In the genomic region with DNA sequence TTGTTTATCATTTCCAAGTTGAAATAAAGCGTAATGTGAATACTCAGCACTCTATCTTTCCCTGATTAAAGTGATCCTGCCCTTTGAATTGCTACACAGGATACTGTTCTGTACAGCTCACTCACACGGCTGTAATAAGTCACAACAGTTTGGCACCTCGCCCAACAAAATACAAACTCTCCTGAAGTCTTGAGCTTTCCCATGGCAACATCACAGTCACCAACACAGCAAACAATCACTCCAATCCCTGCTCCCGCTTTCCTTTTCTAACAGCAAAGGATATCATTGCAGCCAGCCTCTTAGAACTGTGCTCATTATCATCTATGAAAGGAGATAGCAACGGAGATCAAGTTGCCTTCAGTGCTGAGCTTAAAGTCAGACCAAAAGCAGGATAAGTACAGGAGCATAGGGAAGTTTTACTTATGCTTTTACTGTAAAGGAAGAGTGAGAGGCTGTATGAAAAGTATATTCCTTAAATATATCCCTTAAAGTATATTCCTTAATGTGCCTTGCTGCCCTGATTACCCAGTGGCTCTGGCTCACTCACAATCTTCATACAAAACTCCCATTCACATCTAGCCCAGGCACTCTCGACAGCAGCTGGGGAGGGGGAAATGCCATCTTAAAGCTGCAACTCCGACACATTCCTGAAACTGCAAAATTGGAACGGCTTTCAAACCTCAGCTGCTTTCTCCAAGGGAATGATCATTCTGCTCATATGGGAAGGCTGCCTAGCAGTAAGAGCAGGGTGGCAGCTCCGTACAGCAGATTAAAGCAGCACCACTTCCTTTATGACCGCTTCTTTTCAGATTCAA, we compare ENCODE assay signal across 8 cellular contexts. TPM values are rescaled to one million over a fixed set of nuclear protein-coding genes. Genes with fewer than 3 reads are reported as not detected.
DNase-seq lines count a peak whose midpoint lies in the region; ATAC-seq and TF ChIP-seq lines count a peak whose summit lies in the region.

No MANE protein-coding gene starts in this region.

- POLR2A ChIA-PET in CD8-positive, alpha-beta T cell (lab: Charles Lee), result interaction anchor here (0.6 to 1.9 kb wide), 5 partner anchors 21 to 301 kb away, joined by 3 to 6 read pairs (median 4); a partner anchor contains a TSS

- H3K27ac Mint-ChIP-seq in CD8-positive, alpha-beta T cell, result peak overlapping the region; percentile 84
- H3K27ac Mint-ChIP-seq in natural killer cell, result peak overlapping the region in 1 of 2 donors; percentile 56

- H3K4me3 ChIP-seq in CD8-positive, alpha-beta T cell (ENCODE audit: low read depth, low read length), result peak overlapping the region; percentile 5
- no peak overlapping the region for H3K4me3 ChIP-seq in LNCaP clone FGC (ENCODE audit: low read depth, low read length)

- ATAC-seq in CD8-positive, alpha-beta T cell, result peak; percentile 61
- ATAC-seq in natural killer cell, result peak; percentile 31 to 62 (median 47)

- DNase-seq in CD8-positive, alpha-beta T cell, result peak in 2 of 7 experiments; percentile 23 to 28
- DNase-seq in LNCaP clone FGC (ENCODE audit: low read depth) (peak; percentile 87), fibroblast of peridontal ligament (ENCODE audit: extremely low read depth) (peak; percentile 99), natural killer cell (no peak), T-helper 9 cell (no peak), NCI-H146 (lab: John Stamatoyannopoulos, UW) (no peak)
- no peak for DNase-seq in stimulated activated CD4-positive, alpha-beta T cell treated with anti-CD3 and anti-CD28 coated beads, Interleukin-4, amount 100 ng/mL, for 4 hours

- intact Hi-C loops in CD8-positive, alpha-beta T cell (cut with DNase I, micrococcal nuclease), result loop anchor here (2.0 kb wide), 3 partner anchors 14 to 36 kb away; a partner anchor contains a TSS
- intact Hi-C loops in natural killer cell (cut with micrococcal nuclease), result no loop called here

- TF ChIP-seq CTCF in CD8-positive, alpha-beta T cell (IDR thresholded peaks at IDR 0.05), result no peak
- TF ChIP-seq CTCF in LNCaP clone FGC (IDR thresholded peaks at IDR 0.05; ENCODE audit: control insufficient read depth, extremely low read depth, insufficient read depth) (no peak), VCaP (conservative IDR thresholded peaks at IDR 0.05) (no peak), natural killer cell (IDR thresholded peaks at IDR 0.05) (no peak)

- H3K36me3 Mint-ChIP-seq in CD8-positive, alpha-beta T cell, result peaks cover 13% of the 10 kb centered on the region
- H3K36me3 Mint-ChIP-seq in natural killer cell, result no peaks in the 10 kb centered on the region

- H3K27ac ChIP-seq in CD8-positive, alpha-beta T cell (ENCODE audit: low read depth, low read length), result no peak overlapping the region
- H3K27ac ChIP-seq in VCaP, result peak overlapping the region; percentile 84

- peaks cover 41% of the 10 kb centered on the region for H3K4me1 ChIP-seq in CD8-positive, alpha-beta T cell (ENCODE audit: insufficient read depth, low read length)

- H3K9me3 Mint-ChIP-seq in CD8-positive, alpha-beta T cell, result no peaks in the 10 kb centered on the region
- H3K9me3 Mint-ChIP-seq in natural killer cell, result no peaks in the 10 kb centered on the region

- H3K27me3 Mint-ChIP-seq in CD8-positive, alpha-beta T cell (ENCODE audit: low read depth), result no peaks in the 10 kb centered on the region
- H3K27me3 Mint-ChIP-seq in natural killer cell (ENCODE audit: low read depth in 2 of 2), result no peaks in the 10 kb centered on the region

- peaks cover 83% of the 10 kb centered on the region for H3K4me1 Mint-ChIP-seq in CD8-positive, alpha-beta T cell (ENCODE audit: low read depth)
- peaks cover 20 to 22% of the 10 kb centered on the region in 2 donors for H3K4me1 Mint-ChIP-seq in natural killer cell

- H3K4me3 Mint-ChIP-seq in CD8-positive, alpha-beta T cell, result peak overlapping the region; percentile 78
- peak overlapping the region; percentile 10 for H3K4me3 Mint-ChIP-seq in natural killer cell

- H3K36me3 ChIP-seq in CD8-positive, alpha-beta T cell (ENCODE audit: insufficient read depth, low read length), result no peaks in the 10 kb centered on the region

- no peaks in the 10 kb centered on the region for H3K27me3 ChIP-seq in CD8-positive, alpha-beta T cell (ENCODE audit: insufficient read depth, low read length)

- no peaks in the 10 kb centered on the region for H3K9me3 ChIP-seq in CD8-positive, alpha-beta T cell (ENCODE audit: low read length)

- CTCF ChIA-PET in CD8-positive, alpha-beta T cell (lab: Charles Lee), result interaction anchor here (0.7 to 9.1 kb wide), 6 partner anchors 23 to 216 kb away, joined by 3 to 60 read pairs (median 3); a partner anchor contains a TSS

RNA-seq across cellular contexts. Expression of a gene that starts 35.9 kb away (rescaled TPM):
- total RNA-seq in CD8-positive, alpha-beta T cell, result 10 to 100 TPM; 41.2 to 42.3 TPM
- total RNA-seq in natural killer cell, result 10 to 100 TPM; 14.2 to 20.5 (median 16.1) TPM

Comparison
In these comparisons a context has a peak if more than half of its experiments do, and no peak if none do; other contexts are left out.
1. DNase-seq: peak in LNCaP clone FGC (single experiment) and fibroblast of peridontal ligament (single experiment); none in natural killer cell (single experiment), T-helper 9 cell (single experiment), stimulated activated CD4-positive, alpha-beta T cell treated with anti-CD3 and anti-CD28 coated beads, Interleukin-4, amount 100 ng/mL, for 4 hours (0 of 2) and NCI-H146 (single experiment).